Comparison of ENCODE assay signal across 8 cellular contexts in genomic region chr19:57746580-57747471, GRCh38. TPM values are rescaled to one million over a fixed set of nuclear protein-coding genes. Genes with fewer than 3 reads are reported as not detected.
A peak's percentile ranks its signal among the peaks of the same experiment; 100 is the strongest.
DNase-seq lines count a peak whose midpoint lies in the region; ATAC-seq, FAIRE-seq and TF ChIP-seq lines count a peak whose summit lies in the region.

Gene ZNF776, plus strand, starts transcription at chr19:57746815. Its CDS starts 244 bp downstream, at chr19:57747059.

- H3K4me1 ChIP-seq in adrenal gland (replicated peaks in 1 of 2): peaks cover 7 to 19% of the 10 kb centered on the region in 2 donors
- peaks cover 0 to 36% (median 24%) of the 10 kb centered on the region in 9 donors for H3K4me1 ChIP-seq in heart right ventricle

- WGBS in adrenal gland, 4 donors: 1 to 4% (median 2%) methylated on average over 29 to 51 of the region's 51 CpGs
- 1 to 2% methylated on average over 51 of the region's 51 CpGs for WGBS in heart right ventricle, 2 donors

- TF ChIP-seq CTCF in adrenal gland (IDR thresholded peaks at IDR 0.05): peak in 2 of 6 experiments; percentile 7
- TF ChIP-seq CTCF in heart right ventricle (IDR thresholded peaks at IDR 0.05): peak in 1 of 9 donors; percentile 21
- TF ChIP-seq CTCF in type B pancreatic cell (conservative IDR thresholded peaks at IDR 0.05): no peak

- H3K27ac ChIP-seq in adrenal gland (peak within 1 kb of the TSS in 4 of 5 donors; percentile 53 to 91 (median 75)), heart right ventricle (peak within 1 kb of the TSS; percentile 55 to 94 (median 88))

- DNase-seq in GM12891 (ENCODE audit: insufficient read length, low spot score) (peak; percentile 80), NCI-H128 (lab: John Stamatoyannopoulos, UW; ENCODE audit: unreplicated experiment) (peak; percentile 57), SW 1271 (lab: John Stamatoyannopoulos, UW) (peak; percentile 69 to 89), adrenal gland (peak; percentile 82 to 97 (median 88)), heart right ventricle (peak; percentile 73 to 92), pons (ENCODE audit: low spot score) (peak; percentile 97), type B pancreatic cell (ENCODE audit: extremely low spot score, unreplicated experiment) (peak; percentile 73)

- peaks cover 26% of the 10 kb centered on the region for H3K9me3 Mint-ChIP-seq in type B pancreatic cell

- H3K4me3 ChIP-seq in adrenal gland: peak within 1 kb of the TSS; percentile 65 to 96 (median 82)
- H3K4me3 ChIP-seq in heart right ventricle: peak within 1 kb of the TSS; percentile 71 to 97 (median 88)

- ATAC-seq in HG02759 (IDR thresholded peaks at IDR 0.05; ENCODE audit: unreplicated experiment): peak; percentile 96
- peak; percentile 95 to 99 (median 99) for ATAC-seq in heart right ventricle

- H3K9me3 ChIP-seq in adrenal gland (replicated peaks in 1 of 3): no peaks in the 10 kb centered on the region
- peaks cover 0 to 47% (median 35%) of the 10 kb centered on the region in 11 donors for H3K9me3 ChIP-seq in heart right ventricle

- H3K4me3 Mint-ChIP-seq in type B pancreatic cell: peak within 1 kb of the TSS; percentile 93

- intact Hi-C loops in adrenal gland (cut with DNase I): loop anchor here (10.0 kb wide), 2 partner anchors 68 to 148 kb away; partner anchors contain the start of gene ZNF552 (in 1 of the 2)
- intact Hi-C loops in heart right ventricle (cut with DNase I): loop anchor here in 5 of 10 donors (5.0 to 10.0 kb wide), 4 partner anchors 70 to 408 kb away; partner anchors contain the start of genes ZNF329 (in 3 of the 5) and ZNF814 (in 1 of the 5)

- FAIRE-seq in GM12891 (lab: Jason Lieb, UNC): peak; percentile 94

- peak within 1 kb of the TSS; percentile 94 for H3K27ac Mint-ChIP-seq in type B pancreatic cell

- TF ChIP-seq POLR2A in GM12891 (IDR thresholded peaks at IDR 0.05; ENCODE audit: low read depth, low read length): peak; percentile 92
- peak in 1 of 2 donors; percentile 58 for TF ChIP-seq POLR2A in adrenal gland (IDR thresholded peaks at IDR 0.05)

- peaks cover 15% of the 10 kb centered on the region for H3K4me1 Mint-ChIP-seq in type B pancreatic cell (ENCODE audit: unreplicated experiment)

- H3K27me3 ChIP-seq in adrenal gland (no peaks in the 10 kb centered on the region), heart right ventricle (no peaks in the 10 kb centered on the region)

- H3K36me3 ChIP-seq in adrenal gland (replicated peaks in 1 of 2): peaks cover 0 to 17% of the 10 kb centered on the region in 2 donors
- H3K36me3 ChIP-seq in heart right ventricle: peaks cover 0 to 41% (median 27%) of the 10 kb centered on the region in 9 donors

- H3K27me3 Mint-ChIP-seq in type B pancreatic cell: no peaks in the 10 kb centered on the region

- H3K36me3 Mint-ChIP-seq in type B pancreatic cell: peaks cover 46% of the 10 kb centered on the region

TF ChIP-seq in GM12891, 5 proteins besides CTCF, POLR2A, EP300 and RAD21:
- TF ChIP-seq POU2F2 (IDR thresholded peaks at IDR 0.05; ENCODE audit: low read depth, low read length): peak; percentile 23; the same call in 1 of the 2 replicates
- TF ChIP-seq PAX5 (IDR thresholded peaks at IDR 0.05; ENCODE audit: insufficient read depth, low read length, severe bottlenecking): no peak
- TF ChIP-seq TAF1 (IDR thresholded peaks at IDR 0.05; ENCODE audit: low read depth, low read length): peak; percentile 73; the same call in 1 of the 2 replicates
- no peak for TF ChIP-seq SPI1 (IDR thresholded peaks at IDR 0.05; ENCODE audit: low read depth, low read length)
- TF ChIP-seq POLR2AphosphoS5 (IDR thresholded peaks at IDR 0.05; ENCODE audit: low read depth, low read length): peak; percentile 88

RNA-seq across cellular contexts. Expression of gene ZNF776, which starts in this region (rescaled TPM):
- 8.2 TPM for polyA plus RNA-seq in GM12891 (2012; ENCODE audit: low read depth, missing spikeins)
- total RNA-seq in adrenal gland (10 to 100 TPM in 7 of 8 donors, 1 to 10 TPM in 1; 9.9 to 20.0 (median 14.9) TPM), heart right ventricle (10 to 100 TPM in 9 of 10 donors, 1 to 10 TPM in 1; 9.5 to 18.0 (median 13.4) TPM), type B pancreatic cell (ENCODE audit: low replicate concordance) (23.9 and 29.6 TPM in 2 replicates)
- polyA plus RNA-seq in adrenal gland (10 to 100 TPM in 1 of 3 donors, 1 to 10 TPM in 2; 2.2 to 13.9 (median 6.0) TPM), heart right ventricle (1 to 10 TPM; 4.1 to 6.5 TPM)

Comparison
In these comparisons a context has a peak if more than half of its experiments do, and no peak if none do; other contexts are left out.
1. Peak in every context shown above with its lines: DNase-seq, ATAC-seq, H3K4me3 ChIP-seq and H3K27ac ChIP-seq.